In genomic region chr1:203271018-203271743, GRCh38 we compare ENCODE assay signal across 1 cellular context.
TF ChIP-seq lines count a peak whose summit lies in the region.

No MANE protein-coding gene starts in this region.

TF ChIP-seq in HepG2, 621 proteins besides CTCF, POLR2A, EP300 and RAD21:
- TF ChIP-seq ZNF143 (CRISPR knock-in tag; IDR thresholded peaks at IDR 0.05) (peak; percentile 83), ZNF567 (CRISPR knock-in tag; IDR thresholded peaks at IDR 0.05; ENCODE audit: borderline replicate concordance) (no peak), YY1 (IDR thresholded peaks at IDR 0.05; ENCODE audit: insufficient read depth, insufficient replicate concordance, low read depth, low read length) (peak; percentile 54), USF2 (IDR thresholded peaks at IDR 0.05; ENCODE audit: low read depth, low read length) (peak; percentile 12; the same call in 1 of the 2 replicates), USF2 (CRISPR knock-in tag; IDR thresholded peaks at IDR 0.05; ENCODE audit: borderline replicate concordance) (peak; percentile 41; the same call in 1 of the 2 replicates), THAP11 (CRISPR knock-in tag; IDR thresholded peaks at IDR 0.05) (peak; percentile 89), HCFC1 (IDR thresholded peaks at IDR 0.05; ENCODE audit: low read depth, low read length) (peak; percentile 26; the same call in 1 of the 2 replicates), HMGXB4 (CRISPR knock-in tag; IDR thresholded peaks at IDR 0.05; ENCODE audit: borderline replicate concordance in 1 of 2, low read depth in 1 of 2) (no peak), DDIT3 (CRISPR knock-in tag; IDR thresholded peaks at IDR 0.05) (no peak), ZNF460 (CRISPR knock-in tag; IDR thresholded peaks at IDR 0.05; ENCODE audit: borderline replicate concordance) (no peak), REL (CRISPR knock-in tag; conservative IDR thresholded peaks at IDR 0.05) (no peak), MTA3 (CRISPR knock-in tag; IDR thresholded peaks at IDR 0.05) (no peak), PRMT3 (CRISPR knock-in tag; IDR thresholded peaks at IDR 0.05; ENCODE audit: borderline replicate concordance, low read depth) (no peak), GMEB2 (CRISPR knock-in tag; IDR thresholded peaks at IDR 0.05; ENCODE audit: low read depth) (no peak), ZBTB25 (CRISPR knock-in tag; IDR thresholded peaks at IDR 0.05) (no peak)
TF ChIP-seq in HepG2: peak in this region for 5.
